19 cellular contexts compared by ENCODE assay signal in the genomic region with DNA sequence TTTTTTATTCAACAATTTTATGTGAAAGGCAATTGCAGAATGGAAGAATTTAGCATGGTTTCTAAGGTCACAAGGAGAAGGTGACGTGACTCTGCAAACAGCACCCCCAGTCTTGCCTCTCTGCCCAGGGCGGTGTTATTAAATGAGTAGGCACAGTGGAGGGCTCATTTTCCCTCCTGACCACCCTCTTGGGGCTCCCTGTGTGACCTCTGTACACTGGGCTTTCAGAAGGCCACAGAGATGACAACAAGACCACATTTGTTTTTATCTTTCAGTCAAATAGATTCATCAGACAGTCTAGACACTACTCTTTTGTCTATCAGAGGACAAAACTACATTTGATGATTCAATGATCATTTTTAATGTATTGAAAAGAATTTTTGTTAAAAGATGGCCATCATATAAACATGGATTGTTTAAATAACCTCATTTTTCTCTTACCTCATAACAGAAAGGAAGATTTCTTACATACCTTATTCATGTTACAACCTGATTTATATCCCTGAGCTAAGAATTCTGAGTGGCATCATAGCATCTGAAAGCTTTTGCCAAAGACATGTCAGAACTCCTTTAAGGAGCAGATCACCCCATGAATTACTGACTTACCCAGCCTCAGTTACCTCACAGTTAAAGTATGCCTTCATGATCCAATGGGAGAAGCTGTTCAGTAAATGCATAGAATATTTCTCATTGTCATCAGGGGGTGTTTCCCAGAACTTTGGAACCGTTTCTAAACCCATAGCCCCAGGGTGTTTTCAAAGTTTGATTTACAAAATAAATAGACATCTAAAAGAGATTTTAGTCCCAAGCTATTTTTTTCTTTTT.
A peak's percentile ranks its signal among the peaks of the same experiment; 100 is the strongest.
DNase-seq lines count a peak whose midpoint lies in the region; ATAC-seq, FAIRE-seq and TF ChIP-seq lines count a peak whose summit lies in the region.
"Had no signal": no experiment of that assay in that cellular context is flagged by ENCODE, and none has a peak within 500 bp of the region (broad histone marks: within the 10 kb centered on the region; RNA-seq: fewer than 3 reads in every experiment).

No MANE protein-coding gene starts in this region.

- WGBS in mesodermal cell (ENCODE audit: insufficient coverage in 2 of 2), 2 experiments = 90 to 92% methylated on average over 2 of the region's 3 CpGs
- 90% methylated on average over 3 of the region's 3 CpGs for WGBS in thymus

- H3K27me3 ChIP-seq in left ventricle myocardium inferior (ENCODE audit: low read depth) = no peaks in the 10 kb centered on the region
- no peaks in the 10 kb centered on the region for H3K27me3 ChIP-seq in thymus (ENCODE audit: control insufficient read depth, insufficient read depth)
- H3K27me3 ChIP-seq: cardiac muscle cell, esophagus muscularis mucosa, neutrophil, SJSA1, uterus had no signal

- TF ChIP-seq CTCF in left ventricle myocardium inferior (IDR thresholded peaks at IDR 0.05; ENCODE audit: borderline replicate concordance) = no peak

- no peak for FAIRE-seq in GM19239 (lab: Jason Lieb, UNC)
- FAIRE-seq: GM12878, H1 had no signal

- no peak for ATAC-seq in Right ventricle myocardium superior (ENCODE audit: poor library complexity)
- ATAC-seq: activated T-cell treated with anti-CD3 and anti-CD28 coated beads, Interleukin-2, amount 50 U/mL, for 4 hours; GM12878 had no signal

- H3K36me3 ChIP-seq in left ventricle myocardium inferior = no peaks in the 10 kb centered on the region
- no peaks in the 10 kb centered on the region for H3K36me3 ChIP-seq in mesodermal cell (ENCODE audit: control insufficient read depth, insufficient read depth, low read length)
- no peaks in the 10 kb centered on the region for H3K36me3 ChIP-seq in thymus (ENCODE audit: control insufficient read depth, insufficient read depth)
- H3K36me3 ChIP-seq: cardiac muscle cell, esophagus muscularis mucosa, neutrophil, SJSA1, uterus had no signal

- intact Hi-C loops in left ventricle myocardium inferior (cut with micrococcal nuclease) (no loop called here), Right ventricle myocardium superior (cut with DNase I) (no loop called here)

- peaks cover 37% of the 10 kb centered on the region for H3K4me1 ChIP-seq in left ventricle myocardium inferior
- peaks cover 18% of the 10 kb centered on the region for H3K4me1 ChIP-seq in mesodermal cell (ENCODE audit: control insufficient read depth, insufficient read depth, low read length, poor library complexity, severe bottlenecking)
- no peaks in the 10 kb centered on the region for H3K4me1 ChIP-seq in thymus (ENCODE audit: control insufficient read depth, insufficient read depth, low read length)
- H3K4me1 ChIP-seq: uterus had no signal

- H3K9me3 ChIP-seq in left ventricle myocardium inferior (replicated peaks) (no peaks in the 10 kb centered on the region), mesodermal cell (ENCODE audit: control insufficient read depth, low read length) (no peaks in the 10 kb centered on the region), thymus (ENCODE audit: control insufficient read depth) (no peaks in the 10 kb centered on the region)
- H3K9me3 ChIP-seq: esophagus muscularis mucosa, neutrophil, SJSA1, uterus had no signal

- DNase-seq in left ventricle myocardium inferior (no peak), Right ventricle myocardium superior (no peak), dedifferentiated amniotic fluid mesenchymal stem cell (ENCODE audit: extremely low spot score) (peak; percentile 82), GM19239 (ENCODE audit: insufficient read length, low spot score) (no peak), NCI-H187 (lab: John Stamatoyannopoulos, UW) (no peak)
- DNase-seq in NK-92 treated with Interleukin-12 subunit alpha and Interleukin-12 subunit beta, amount 100 ng/mL, for 24 hours (lab: John Stamatoyannopoulos, UW) = no peak
- DNase-seq: activated CD4-positive, CD25-positive, alpha-beta regulatory T cell; activated T-cell treated with anti-CD3 and anti-CD28 coated beads, Interleukin-2, amount 50 U/mL, for 4 hours; DMS153; NCI-H524 treated with DMSO at 0.1 percent for 48 hours; uterus had no signal

- H3K27ac ChIP-seq in left ventricle myocardium inferior (replicated peaks) (peak overlapping the region; percentile 57), mesodermal cell (ENCODE audit: low read depth, low read length, severe bottlenecking) (peak overlapping the region; percentile 82), thymus (ENCODE audit: low read depth) (peak overlapping the region; percentile 37)
- H3K27ac ChIP-seq: cardiac muscle cell, esophagus muscularis mucosa, neutrophil, SJSA1, uterus had no signal

- peak overlapping the region; percentile 20 for H3K4me3 ChIP-seq in left ventricle myocardium inferior
- no peak overlapping the region for H3K4me3 ChIP-seq in mesodermal cell (ENCODE audit: extremely low read depth, insufficient read depth, low read length, poor library complexity, severe bottlenecking)
- no peak overlapping the region for H3K4me3 ChIP-seq in thymus (ENCODE audit: low read length)
- H3K4me3 ChIP-seq: cardiac muscle cell, esophagus muscularis mucosa, GM12878, SJSA1, uterus had no signal
